Comparison of ENCODE assay signal across 10 cellular contexts in genomic region chr6:31196251-31197022, GRCh38. TPM values are rescaled to one million over a fixed set of nuclear protein-coding genes. Genes with fewer than 3 reads are reported as not detected.
DNase-seq lines count a peak whose midpoint lies in the region; ATAC-seq and TF ChIP-seq lines count a peak whose summit lies in the region.
"Not testable (repeated sequence)": the region's sequence is repeated elsewhere in the genome, so short reads cannot be mapped to it uniquely, and the experiment has no call there.
"Had no signal": no experiment of that assay in that cellular context is flagged by ENCODE, and none has a peak within 500 bp of the region (broad histone marks: within the 10 kb centered on the region; RNA-seq: fewer than 3 reads in every experiment).

No MANE protein-coding gene starts in this region.

- not testable (repeated sequence) for H2BK5ac ChIP-seq in trophoblast cell (ENCODE audit: low read depth, low read length, poor library complexity)

- TF ChIP-seq POLR2A in right lobe of liver (IDR thresholded peaks at IDR 0.05) = not testable (repeated sequence)

- H2BK12ac ChIP-seq in trophoblast cell (ENCODE audit: low read length) = not testable (repeated sequence)

- H3K4ac ChIP-seq in trophoblast cell (ENCODE audit: low read depth, low read length) = not testable (repeated sequence)

- peak overlapping the region; percentile 100 for H3K27ac ChIP-seq in CD4-positive, CD25-positive, alpha-beta regulatory T cell (ENCODE audit: insufficient read depth, low read length, poor library complexity, severe bottlenecking)
- H3K27ac ChIP-seq in endodermal cell (ENCODE audit: low read depth, low read length); trophoblast cell (ENCODE audit: low read depth, low read length): not testable (repeated sequence)
- H3K27ac ChIP-seq in right lobe of liver = peak overlapping the region; percentile 94 to 99 (median 95)
- peak overlapping the region; percentile 89 for H3K27ac ChIP-seq in temporal lobe (ENCODE audit: low read depth, low read length)

- H2AK5ac ChIP-seq in trophoblast cell (ENCODE audit: low read length) = not testable (repeated sequence)

- peak overlapping the region; percentile 95 to 98 (median 96) for H3K27ac Mint-ChIP-seq in CD4-positive, CD25-positive, alpha-beta regulatory T cell
- H3K27ac Mint-ChIP-seq in IgD-negative memory B cell = peak overlapping the region; percentile 100
- peak overlapping the region; percentile 99 for H3K27ac Mint-ChIP-seq in T-helper 1 cell treated with Interleukin-12 subunit alpha and Interleukin-12 subunit beta and Interleukin-4 antibody, amounts not matched to agents 30 μg/mL and 1 μg/mL, for 36 hours
- peak overlapping the region; percentile 98 for H3K27ac Mint-ChIP-seq in activated naive CD8-positive, alpha-beta T cell treated with anti-CD3 and anti-CD28 coated beads for 36 hours
- not testable (repeated sequence) for H3K27ac Mint-ChIP-seq in endodermal cell

- DNase-seq in CD4-positive, CD25-positive, alpha-beta regulatory T cell; activated naive CD8-positive, alpha-beta T cell treated with anti-CD3 and anti-CD28 coated beads for 36 hours; endodermal cell; right lobe of liver; trophoblast cell: not testable (repeated sequence)

- peaks cover 45% of the 10 kb centered on the region for H3K4me1 ChIP-seq in CD4-positive, CD25-positive, alpha-beta regulatory T cell (ENCODE audit: control insufficient read depth, insufficient read depth, low read length, poor library complexity, severe bottlenecking)
- not testable (repeated sequence) for H3K4me1 ChIP-seq in endodermal cell (ENCODE audit: control insufficient read depth, insufficient read depth, low read length); right lobe of liver; trophoblast cell (ENCODE audit: control insufficient read depth in 1 of 2, insufficient read depth in 2 of 2, low read length in 2 of 2)

- intact Hi-C loops in right lobe of liver (cut with DNase I) = loop anchor here (5.0 kb wide), 2 partner anchors 166 to 171 kb away; no protein-coding TSS in a partner anchor

- peak overlapping the region; percentile 89 for H3K4me2 ChIP-seq in trophoblast cell (ENCODE audit: low read length)

- not testable (repeated sequence) for TF ChIP-seq CTCF in endodermal cell (conservative IDR thresholded peaks at IDR 0.05); right lobe of liver (IDR thresholded peaks at IDR 0.05)

- 89 to 94% methylated on average over 16 to 25 of the region's 25 CpGs for WGBS in endodermal cell (ENCODE audit: insufficient coverage in 1 of 2, insufficient read length in 1 of 2), 2 experiments
- 68% methylated on average over 10 of the region's 25 CpGs for WGBS in right lobe of liver (ENCODE audit: insufficient coverage, low coverage, low lambda C conversion rate, missing lambda C conversion rate)
- WGBS in trophoblast cell (ENCODE audit: extremely low coverage, insufficient coverage, insufficient read length) = no CpG with 5 or more reads among the region's 25 CpGs

- H3K9me3 Mint-ChIP-seq in CD4-positive, CD25-positive, alpha-beta regulatory T cell; IgD-negative memory B cell; T-helper 1 cell treated with Interleukin-12 subunit alpha and Interleukin-12 subunit beta and Interleukin-4 antibody, amounts not matched to agents 30 μg/mL and 1 μg/mL, for 36 hours: not testable (repeated sequence)
- H3K9me3 Mint-ChIP-seq in activated naive CD8-positive, alpha-beta T cell treated with anti-CD3 and anti-CD28 coated beads for 36 hours = peaks cover 12% of the 10 kb centered on the region
- peaks cover 18% of the 10 kb centered on the region for H3K9me3 Mint-ChIP-seq in endodermal cell

- H3K27me3 Mint-ChIP-seq in CD4-positive, CD25-positive, alpha-beta regulatory T cell; IgD-negative memory B cell; T-helper 1 cell treated with Interleukin-12 subunit alpha and Interleukin-12 subunit beta and Interleukin-4 antibody, amounts not matched to agents 30 μg/mL and 1 μg/mL, for 36 hours (ENCODE audit: low read depth); activated naive CD8-positive, alpha-beta T cell treated with anti-CD3 and anti-CD28 coated beads for 36 hours; endodermal cell (ENCODE audit: insufficient read depth): not testable (repeated sequence)

- not testable (repeated sequence) for H3K18ac ChIP-seq in trophoblast cell (ENCODE audit: low read length)

- not testable (repeated sequence) for H3K23ac ChIP-seq in trophoblast cell (ENCODE audit: low read length)

- peaks cover 11% of the 10 kb centered on the region for H3K36me3 ChIP-seq in CD4-positive, CD25-positive, alpha-beta regulatory T cell (ENCODE audit: control insufficient read depth, insufficient read depth, low read length)
- not testable (repeated sequence) for H3K36me3 ChIP-seq in endodermal cell (ENCODE audit: control insufficient read depth, insufficient read depth, low read length); right lobe of liver; trophoblast cell (ENCODE audit: control insufficient read depth in 1 of 2, insufficient read depth in 2 of 2, low read length in 2 of 2)

- not testable (repeated sequence) for ATAC-seq in CD4-positive, CD25-positive, alpha-beta regulatory T cell (ENCODE audit: low read depth in 2 of 2); right lobe of liver

- H2BK120ac ChIP-seq in trophoblast cell (ENCODE audit: insufficient read depth, low read length, poor library complexity) = not testable (repeated sequence)

- peak overlapping the region; percentile 4 for H2AFZ ChIP-seq in trophoblast cell (ENCODE audit: insufficient read depth, low read length, poor library complexity)

- peaks cover 4 to 63% (median 36%) of the 10 kb centered on the region in 4 donors for H3K4me1 Mint-ChIP-seq in CD4-positive, CD25-positive, alpha-beta regulatory T cell
- peaks cover 15 to 26% (median 22%) of the 10 kb centered on the region in 3 donors for H3K4me1 Mint-ChIP-seq in IgD-negative memory B cell
- peaks cover 32% of the 10 kb centered on the region for H3K4me1 Mint-ChIP-seq in T-helper 1 cell treated with Interleukin-12 subunit alpha and Interleukin-12 subunit beta and Interleukin-4 antibody, amounts not matched to agents 30 μg/mL and 1 μg/mL, for 36 hours (ENCODE audit: low read depth)
- peaks cover 32% of the 10 kb centered on the region for H3K4me1 Mint-ChIP-seq in activated naive CD8-positive, alpha-beta T cell treated with anti-CD3 and anti-CD28 coated beads for 36 hours
- not testable (repeated sequence) for H3K4me1 Mint-ChIP-seq in endodermal cell

- peaks cover 19% of the 10 kb centered on the region for H3K36me3 Mint-ChIP-seq in CD4-positive, CD25-positive, alpha-beta regulatory T cell
- not testable (repeated sequence) for H3K36me3 Mint-ChIP-seq in IgD-negative memory B cell; endodermal cell (ENCODE audit: low read depth)
- H3K36me3 Mint-ChIP-seq in T-helper 1 cell treated with Interleukin-12 subunit alpha and Interleukin-12 subunit beta and Interleukin-4 antibody, amounts not matched to agents 30 μg/mL and 1 μg/mL, for 36 hours (ENCODE audit: low read depth) = peaks cover 24% of the 10 kb centered on the region
- peaks cover 38% of the 10 kb centered on the region for H3K36me3 Mint-ChIP-seq in activated naive CD8-positive, alpha-beta T cell treated with anti-CD3 and anti-CD28 coated beads for 36 hours

- H3K79me2 ChIP-seq in trophoblast cell (ENCODE audit: control insufficient read depth, insufficient read depth, low read length, poor library complexity) = not testable (repeated sequence)

- not testable (repeated sequence) for H4K91ac ChIP-seq in trophoblast cell (ENCODE audit: low read depth, low read length)

- not testable (repeated sequence) for H4K12ac ChIP-seq in trophoblast cell (ENCODE audit: low read depth, low read length)

- H3K79me1 ChIP-seq in trophoblast cell (ENCODE audit: low read length) = not testable (repeated sequence)

- H4K8ac ChIP-seq in trophoblast cell (ENCODE audit: low read depth, low read length) = not testable (repeated sequence)

- not testable (repeated sequence) for H3K9ac ChIP-seq in endodermal cell (ENCODE audit: extremely low read depth, low read length, poor library complexity, severe bottlenecking); trophoblast cell (ENCODE audit: low read length)

- not testable (repeated sequence) for H3K14ac ChIP-seq in trophoblast cell (ENCODE audit: low read length)

- H3K4me3 Mint-ChIP-seq in CD4-positive, CD25-positive, alpha-beta regulatory T cell = peak overlapping the region; percentile 88 to 93 (median 90)
- H3K4me3 Mint-ChIP-seq in IgD-negative memory B cell (peak overlapping the region; percentile 95 to 100 (median 96)), endodermal cell (peak overlapping the region; percentile 78)
- peak overlapping the region; percentile 75 for H3K4me3 Mint-ChIP-seq in T-helper 1 cell treated with Interleukin-12 subunit alpha and Interleukin-12 subunit beta and Interleukin-4 antibody, amounts not matched to agents 30 μg/mL and 1 μg/mL, for 36 hours
- H3K4me3 Mint-ChIP-seq in activated naive CD8-positive, alpha-beta T cell treated with anti-CD3 and anti-CD28 coated beads for 36 hours = peak overlapping the region; percentile 93

- H3K27me3 ChIP-seq in CD4-positive, CD25-positive, alpha-beta regulatory T cell (ENCODE audit: control insufficient read depth, insufficient read depth, low read length); endodermal cell (ENCODE audit: control insufficient read depth, insufficient read depth, low read length, poor library complexity, severe bottlenecking); right lobe of liver; trophoblast cell (ENCODE audit: insufficient read depth, low read length): not testable (repeated sequence)

- H3K9me3 ChIP-seq in CD4-positive, CD25-positive, alpha-beta regulatory T cell (ENCODE audit: control insufficient read depth in 2 of 2, low read length in 2 of 2); endodermal cell (ENCODE audit: control insufficient read depth, low read length); right lobe of liver; trophoblast cell (ENCODE audit: insufficient read depth, low read depth, low read length): not testable (repeated sequence)

- peak overlapping the region; percentile 79 for H3K4me3 ChIP-seq in CD4-positive, CD25-positive, alpha-beta regulatory T cell (ENCODE audit: low read depth, low read length)
- H3K4me3 ChIP-seq in endodermal cell (ENCODE audit: low read length) = peak overlapping the region; percentile 84
- H3K4me3 ChIP-seq in right lobe of liver = peak overlapping the region in 1 of 3 donors; percentile 72
- H3K4me3 ChIP-seq in trophoblast cell (ENCODE audit: low read depth, low read length) = peak overlapping the region; percentile 78

RNA-seq across cellular contexts. Expression of gene POU5F1, which starts 26.0 kb away (rescaled TPM):
- total RNA-seq in CD4-positive, CD25-positive, alpha-beta regulatory T cell = not detected
- under 1 TPM in 1 of 4 donors, not detected in 3; 0.27 TPM for polyA plus RNA-seq in CD4-positive, CD25-positive, alpha-beta regulatory T cell
- 0.70 TPM for polyA plus RNA-seq in IgD-negative memory B cell
- not detected for total RNA-seq in activated naive CD8-positive, alpha-beta T cell treated with anti-CD3 and anti-CD28 coated beads for 36 hours
- total RNA-seq in endodermal cell (100 to 1,000 TPM; 106 to 687 TPM), right lobe of liver (1 to 10 TPM in 5 of 6 experiments, under 1 TPM in 1; 0.71 to 3.8 (median 2.6) TPM), temporal lobe (not detected)
- 139 TPM for polyA plus RNA-seq in endodermal cell (2013, experiment 1 of 2)
- polyA plus RNA-seq in endodermal cell (2013, experiment 2 of 2) = 45.7 TPM
- polyA plus RNA-seq in trophoblast cell (2013) = 3.6 and 4.2 TPM in 2 replicates
- total RNA-seq: T-helper 1 cell treated with Interleukin-12 subunit alpha and Interleukin-12 subunit beta and Interleukin-4 antibody, amounts not matched to agents 30 ng/mL and 1 ng/mL, for 36 hours had no signal

RNA-seq across cellular contexts. Expression of gene TCF19, which starts 38.0 kb away (rescaled TPM):
- 10.9 TPM for total RNA-seq in CD4-positive, CD25-positive, alpha-beta regulatory T cell
- polyA plus RNA-seq in CD4-positive, CD25-positive, alpha-beta regulatory T cell = 10 to 100 TPM in 2 of 4 donors, 1 to 10 TPM in 2; 8.3 to 13.3 (median 11.2) TPM
- polyA plus RNA-seq in IgD-negative memory B cell = 14.9 TPM
- total RNA-seq in activated naive CD8-positive, alpha-beta T cell treated with anti-CD3 and anti-CD28 coated beads for 36 hours = 10 to 100 TPM; 86.1 to 89.8 TPM
- total RNA-seq in endodermal cell = 10 to 100 TPM; 10.8 to 12.5 TPM
- 10.0 TPM for polyA plus RNA-seq in endodermal cell (2013, experiment 1 of 2)
- polyA plus RNA-seq in endodermal cell (2013, experiment 2 of 2) = 11.1 TPM
- total RNA-seq in right lobe of liver = 1 to 10 TPM in 4 of 6 experiments, under 1 TPM in 2; 0.42 to 4.4 (median 1.3) TPM
- polyA plus RNA-seq in trophoblast cell (2013) = 7.1 and 7.5 TPM in 2 replicates
- 3.4 TPM for total RNA-seq in temporal lobe

RNA-seq across cellular contexts. Expression of gene CCHCR1, which starts 38.8 kb away (rescaled TPM):
- total RNA-seq in CD4-positive, CD25-positive, alpha-beta regulatory T cell = 27.2 TPM
- 1 to 10 TPM; 3.5 to 6.9 (median 6.2) TPM for polyA plus RNA-seq in CD4-positive, CD25-positive, alpha-beta regulatory T cell
- 9.4 TPM for polyA plus RNA-seq in IgD-negative memory B cell
- total RNA-seq in activated naive CD8-positive, alpha-beta T cell treated with anti-CD3 and anti-CD28 coated beads for 36 hours = 10 to 100 TPM; 43.0 to 46.6 TPM
- total RNA-seq in endodermal cell (10 to 100 TPM; 56.5 to 73.6 TPM), right lobe of liver (1 to 10 TPM; 6.0 to 9.1 (median 8.0) TPM), temporal lobe (6.1 TPM)
- polyA plus RNA-seq in endodermal cell (2013, experiment 1 of 2) = 31.6 TPM
- polyA plus RNA-seq in endodermal cell (2013, experiment 2 of 2) = 31.4 TPM
- polyA plus RNA-seq in trophoblast cell (2013) = 7.3 and 8.1 TPM in 2 replicates

RNA-seq across cellular contexts. Expression of gene PSORS1C2, which starts 57.6 kb away (rescaled TPM):
- not detected for total RNA-seq in CD4-positive, CD25-positive, alpha-beta regulatory T cell
- not detected for polyA plus RNA-seq in CD4-positive, CD25-positive, alpha-beta regulatory T cell
- polyA plus RNA-seq in IgD-negative memory B cell = not detected
- total RNA-seq in activated naive CD8-positive, alpha-beta T cell treated with anti-CD3 and anti-CD28 coated beads for 36 hours = not detected
- total RNA-seq in endodermal cell (not detected), right lobe of liver (not detected), temporal lobe (not detected)
- polyA plus RNA-seq in endodermal cell (2013, experiment 1 of 2) = not detected
- not detected for polyA plus RNA-seq in endodermal cell (2013, experiment 2 of 2)
- polyA plus RNA-seq in trophoblast cell (2013) = not detected in 2 replicates
- total RNA-seq: lung; T-helper 1 cell treated with Interleukin-12 subunit alpha and Interleukin-12 subunit beta and Interleukin-4 antibody, amounts not matched to agents 30 ng/mL and 1 ng/mL, for 36 hours had no signal
- polyA plus RNA-seq: lung had no signal

Comparison
In these comparisons a context has a peak if more than half of its experiments do, and no peak if none do; other contexts are left out.
1. RNA of gene POU5F1, which starts 26.0 kb away (total RNA-seq): 106 to 687 TPM in endodermal cell; 0.71 to 3.8 TPM in right lobe of liver, not detected in CD4-positive, CD25-positive, alpha-beta regulatory T cell (single experiment), not detected in activated naive CD8-positive, alpha-beta T cell treated with anti-CD3 and anti-CD28 coated beads for 36 hours and not detected in temporal lobe (single experiment); every median in the first group is over 10 times any median in the second.
2. Peak in every context shown above with its lines, with median percentiles within 50 percentile points of each other: H3K4me3 Mint-ChIP-seq.